ENCODE assay signal across 1 cellular context in the genomic region with DNA sequence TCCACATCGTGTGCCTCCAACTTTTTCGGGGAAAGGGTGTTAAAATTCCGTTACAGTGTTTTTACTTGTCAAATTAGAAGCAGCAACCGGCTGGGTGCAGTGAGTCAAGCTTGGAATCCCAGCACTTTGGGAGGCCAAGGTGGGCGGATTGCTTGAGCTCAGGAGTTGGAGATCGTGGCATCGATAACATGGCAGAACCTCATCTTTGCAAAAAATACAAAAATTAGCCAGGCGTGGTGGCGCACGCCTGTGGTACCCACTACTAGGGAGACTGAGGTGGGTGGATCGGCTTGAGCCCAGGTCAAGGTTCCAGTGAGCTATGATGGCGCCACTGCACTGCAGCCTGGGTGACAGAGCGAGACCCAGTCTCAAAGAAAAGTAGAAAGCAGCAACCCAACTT.
TF ChIP-seq lines count a peak whose summit lies in the region.

No MANE protein-coding gene starts in this region.

TF ChIP-seq in HCT116, 20 proteins besides CTCF, POLR2A, EP300 and RAD21 (continued from another document):
- TF ChIP-seq TCF7L2 (IDR thresholded peaks at IDR 0.05; ENCODE audit: borderline replicate concordance, extremely low read depth, insufficient read depth, insufficient read length) (no peak), EZH2phosphoT487 (IDR thresholded peaks at IDR 0.05; ENCODE audit: borderline replicate concordance) (no peak), EGR1 (IDR thresholded peaks at IDR 0.05; ENCODE audit: low read depth) (no peak), JUND (IDR thresholded peaks at IDR 0.05) (no peak), CBX3 (IDR thresholded peaks at IDR 0.05; ENCODE audit: low read depth) (no peak), POLR2AphosphoS5 (IDR thresholded peaks at IDR 0.05; ENCODE audit: low read depth, low read length) (no peak), ZNF274 (IDR thresholded peaks at IDR 0.05; ENCODE audit: low read depth, low read length) (no peak), FOSL1 (IDR thresholded peaks at IDR 0.05; ENCODE audit: low read depth) (no peak), ELF1 (IDR thresholded peaks at IDR 0.05; ENCODE audit: borderline replicate concordance, low read depth) (no peak), SRF (IDR thresholded peaks at IDR 0.05; ENCODE audit: low read depth) (no peak), ZFX (IDR thresholded peaks at IDR 0.05) (no peak)
- TF ChIP-seq, protein P1, sequence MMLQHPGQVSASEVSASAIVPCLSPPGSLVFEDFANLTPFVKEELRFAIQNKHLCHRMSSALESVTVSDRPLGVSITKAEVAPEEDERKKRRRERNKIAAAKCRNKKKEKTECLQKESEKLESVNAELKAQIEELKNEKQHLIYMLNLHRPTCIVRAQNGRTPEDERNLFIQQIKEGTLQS (IDR thresholded peaks at IDR 0.05) = no peak
- TF ChIP-seq, protein P2, sequence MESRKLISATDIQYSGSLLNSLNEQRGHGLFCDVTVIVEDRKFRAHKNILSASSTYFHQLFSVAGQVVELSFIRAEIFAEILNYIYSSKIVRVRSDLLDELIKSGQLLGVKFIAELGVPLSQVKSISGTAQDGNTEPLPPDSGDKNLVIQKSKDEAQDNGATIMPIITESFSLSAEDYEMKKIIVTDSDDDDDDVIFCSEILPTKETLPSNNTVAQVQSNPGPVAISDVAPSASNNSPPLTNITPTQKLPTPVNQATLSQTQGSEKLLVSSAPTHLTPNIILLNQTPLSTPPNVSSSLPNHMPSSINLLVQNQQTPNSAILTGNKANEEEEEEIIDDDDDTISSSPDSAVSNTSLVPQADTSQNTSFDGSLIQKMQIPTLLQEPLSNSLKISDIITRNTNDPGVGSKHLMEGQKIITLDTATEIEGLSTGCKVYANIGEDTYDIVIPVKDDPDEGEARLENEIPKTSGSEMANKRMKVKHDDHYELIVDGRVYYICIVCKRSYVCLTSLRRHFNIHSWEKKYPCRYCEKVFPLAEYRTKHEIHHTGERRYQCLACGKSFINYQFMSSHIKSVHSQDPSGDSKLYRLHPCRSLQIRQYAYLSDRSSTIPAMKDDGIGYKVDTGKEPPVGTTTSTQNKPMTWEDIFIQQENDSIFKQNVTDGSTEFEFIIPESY (IDR thresholded peaks at IDR 0.05; ENCODE audit: extremely low read depth, insufficient replicate concordance, low read length) = no peak
- TF ChIP-seq, protein P3, sequence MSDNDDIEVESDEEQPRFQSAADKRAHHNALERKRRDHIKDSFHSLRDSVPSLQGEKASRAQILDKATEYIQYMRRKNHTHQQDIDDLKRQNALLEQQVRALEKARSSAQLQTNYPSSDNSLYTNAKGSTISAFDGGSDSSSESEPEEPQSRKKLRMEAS (IDR thresholded peaks at IDR 0.05) = no peak
